In genomic region chr7:1663243-1663642, GRCh38 we compare ENCODE assay signal across 1 cellular context.
TF ChIP-seq lines count a peak whose summit lies in the region.

No MANE protein-coding gene starts in this region.

TF ChIP-seq in SK-N-SH, 30 proteins besides CTCF, POLR2A, EP300 and RAD21 (continued from another document):
- TF ChIP-seq USF2 (IDR thresholded peaks at IDR 0.05; ENCODE audit: borderline replicate concordance, low read depth, low read length) (no peak), RXRA (IDR thresholded peaks at IDR 0.05; ENCODE audit: borderline replicate concordance, low read depth) (no peak), ZBTB33 (IDR thresholded peaks at IDR 0.05; ENCODE audit: borderline replicate concordance, low read depth) (no peak), CHD2 (IDR thresholded peaks at IDR 0.05; ENCODE audit: low read length, partially characterized antibody) (no peak), MEF2A (IDR thresholded peaks at IDR 0.05; ENCODE audit: borderline replicate concordance, low read depth) (no peak), TCF12 (IDR thresholded peaks at IDR 0.05) (no peak), RFX5 (IDR thresholded peaks at IDR 0.05; ENCODE audit: low read length) (no peak), TEAD4 (IDR thresholded peaks at IDR 0.05; ENCODE audit: borderline replicate concordance, insufficient read depth) (no peak), NFIC (IDR thresholded peaks at IDR 0.05; ENCODE audit: borderline replicate concordance) (no peak), TAF1 (IDR thresholded peaks at IDR 0.05; ENCODE audit: borderline replicate concordance, low read depth, low read length) (no peak), MAX (IDR thresholded peaks at IDR 0.05; ENCODE audit: low read depth) (no peak), GABPA (IDR thresholded peaks at IDR 0.05; ENCODE audit: low read depth) (no peak), SMC3 (IDR thresholded peaks at IDR 0.05; ENCODE audit: low read depth, low read length) (no peak), YY1 (IDR thresholded peaks at IDR 0.05; ENCODE audit: low read depth) (no peak), FOSL2 (IDR thresholded peaks at IDR 0.05; ENCODE audit: borderline replicate concordance, low read depth) (no peak), SIN3A (IDR thresholded peaks at IDR 0.05; ENCODE audit: borderline replicate concordance, low read depth, low read length) (no peak), FOXJ3 (CRISPR knock-in tag; IDR thresholded peaks at IDR 0.05) (no peak), NRF1 (IDR thresholded peaks at IDR 0.05; ENCODE audit: low read depth, low read length) (no peak)
